ENCODE assay signal across 22 cellular contexts in genomic region chr18:9648431-9649163, GRCh38. TPM values are rescaled to one million over a fixed set of nuclear protein-coding genes. Genes with fewer than 3 reads are reported as not detected.
DNase-seq lines count a peak whose midpoint lies in the region; ATAC-seq, FAIRE-seq and TF ChIP-seq lines count a peak whose summit lies in the region.
"Had no signal": no experiment of that assay in that cellular context is flagged by ENCODE, and none has a peak within 500 bp of the region (broad histone marks: within the 10 kb centered on the region; RNA-seq: fewer than 3 reads in every experiment).

No MANE protein-coding gene starts in this region.

- WGBS in K562 (ENCODE audit: insufficient coverage, low coverage, missing lambda C conversion rate): 71% methylated on average over 7 of the region's 7 CpGs

- peak; percentile 22 for DNase-seq in GM10266 (ENCODE audit: extremely low spot score)
- DNase-seq in Karpas-422: peak; percentile 23
- DNase-seq in K562 (ENCODE audit: extremely low read depth in 1 of 4, low spot score in 3 of 4): no peak
- no peak for DNase-seq in mesothelial cell of epicardium (ENCODE audit: low spot score in 2 of 2, unreplicated experiment in 2 of 2)
- no peak for DNase-seq in caudate nucleus (lab: John Stamatoyannopoulos, UW)
- no peak for DNase-seq in NCI-H1436 (lab: John Stamatoyannopoulos, UW)
- no peak for DNase-seq in NCI-H526 (lab: John Stamatoyannopoulos, UW)
- DNase-seq: CD4-positive, alpha-beta memory T cell; colonic mucosa; DND-41; endodermal cell; left ventricle myocardium inferior; mucosa of descending colon; NCI-H187 treated with DMSO at 0.1 percent for 48 hours; NCI-H2227 treated with DMSO at 0.1 percent for 48 hours; upper lobe of right lung had no signal

- POLR2A ChIA-PET in K562 (lab: Yijun Ruan, JAX): interaction anchor here (0.9 to 2.0 kb wide), 2 partner anchors 13 to 289 kb away, joined by 5 to 7 read pairs; no protein-coding TSS in a partner anchor

- no peak for TF ChIP-seq RAD21 in K562 (CRISPR knock-in tag; conservative IDR thresholded peaks at IDR 0.05 in 1 of 2, IDR thresholded peaks at IDR 0.05 in 1 of 2)

- H3K27me3 Mint-ChIP-seq in mesothelial cell of epicardium (ENCODE audit: low read depth): no peaks in the 10 kb centered on the region

- TF ChIP-seq CTCF in GM10266 (IDR thresholded peaks at IDR 0.05; ENCODE audit: control insufficient read depth, insufficient read depth, low read depth, missing control alignments) (no peak), K562 (IDR thresholded peaks at IDR 0.05 in 2 of 3, conservative IDR thresholded peaks at IDR 0.05 in 1 of 3; ENCODE audit: insufficient read depth in 2 of 3, low read depth in 1 of 3, low read length in 3 of 3) (no peak), mesothelial cell of epicardium (IDR thresholded peaks at IDR 0.05; ENCODE audit: unreplicated experiment) (no peak)

- peak overlapping the region; percentile 90 for H3K27ac Mint-ChIP-seq in mesothelial cell of epicardium
- H3K27ac Mint-ChIP-seq: activated naive CD8-positive, alpha-beta T cell; CD4-positive, alpha-beta memory T cell; endodermal cell; IgD-negative memory B cell had no signal

- TF ChIP-seq EP300 in K562 (IDR thresholded peaks at IDR 0.05; ENCODE audit: low read length): no peak

- in situ Hi-C loops in K562 (cut with MboI): no loop called here

- H3K27ac ChIP-seq in Karpas-422 (ENCODE audit: low read length) (no peak overlapping the region), K562 (ENCODE audit: extremely low read depth, low read depth, low read length) (no peak overlapping the region), caudate nucleus (ENCODE audit: low read depth, low read length) (no peak overlapping the region)
- H3K27ac ChIP-seq: colonic mucosa, left ventricle myocardium inferior, upper lobe of right lung had no signal

- H3K9me1 ChIP-seq in K562 (ENCODE audit: control insufficient read depth, insufficient read depth, low read length): no peaks in the 10 kb centered on the region

- no peaks in the 10 kb centered on the region for H3K9me3 ChIP-seq in Karpas-422 (ENCODE audit: low read length)
- no peaks in the 10 kb centered on the region for H3K9me3 ChIP-seq in K562 (replicated peaks; ENCODE audit: control insufficient read depth, insufficient read depth, low read depth, low read length)
- H3K9me3 ChIP-seq: colonic mucosa, left ventricle myocardium inferior, mucosa of descending colon, upper lobe of right lung had no signal

- H3K4me3 Mint-ChIP-seq in mesothelial cell of epicardium: no peak overlapping the region
- H3K4me3 Mint-ChIP-seq: activated naive CD8-positive, alpha-beta T cell; CD4-positive, alpha-beta memory T cell; endodermal cell; GM23338; IgD-negative memory B cell; neural crest cell had no signal

- H3K27me3 ChIP-seq in Karpas-422 (ENCODE audit: low read length): no peaks in the 10 kb centered on the region
- H3K27me3 ChIP-seq in K562 (ENCODE audit: control insufficient read depth in 2 of 2, insufficient read depth in 2 of 2, low read length in 2 of 2): no peaks in the 10 kb centered on the region
- H3K27me3 ChIP-seq: colonic mucosa, upper lobe of right lung had no signal

- H3K36me3 Mint-ChIP-seq in mesothelial cell of epicardium: no peaks in the 10 kb centered on the region
- H3K36me3 Mint-ChIP-seq: activated naive CD8-positive, alpha-beta T cell; CD4-positive, alpha-beta memory T cell; IgD-negative memory B cell had no signal

- no peaks in the 10 kb centered on the region for H3K9me2 ChIP-seq in Karpas-422 (replicated peaks; ENCODE audit: insufficient read depth, low read length)

- intact Hi-C loops in K562 (cut with micrococcal nuclease): no loop called here

- no peak overlapping the region for H3K9ac ChIP-seq in Karpas-422 (ENCODE audit: low read length)
- no peak overlapping the region for H3K9ac ChIP-seq in K562 (ENCODE audit: insufficient read depth in 1 of 2, low read depth in 2 of 2, low read length in 2 of 2)

- H2AFZ ChIP-seq in Karpas-422 (ENCODE audit: low read length): no peak overlapping the region
- H2AFZ ChIP-seq in K562 (ENCODE audit: low read depth, low read length): peak overlapping the region; percentile 46

- peaks cover 4% of the 10 kb centered on the region for H3K9me3 Mint-ChIP-seq in mesothelial cell of epicardium
- H3K9me3 Mint-ChIP-seq: CD4-positive, alpha-beta memory T cell; GM23338; neural crest cell had no signal

- BruUV-seq in K562 (replicated peaks; lab: Mats Ljungman, UMichigan): no TSS peak

- H3K79me2 ChIP-seq in Karpas-422 (ENCODE audit: low read length): no peaks in the 10 kb centered on the region
- no peaks in the 10 kb centered on the region for H3K79me2 ChIP-seq in K562 (ENCODE audit: control insufficient read depth, insufficient read depth, low read length)

- peaks cover 25% of the 10 kb centered on the region for H3K4me1 Mint-ChIP-seq in mesothelial cell of epicardium
- H3K4me1 Mint-ChIP-seq: CD4-positive, alpha-beta memory T cell had no signal

- no peak for TF ChIP-seq POLR2A in K562 (conservative IDR thresholded peaks at IDR 0.05)

- ATAC-seq in K562 (no peak), HG02759 (IDR thresholded peaks at IDR 0.05; ENCODE audit: unreplicated experiment) (no peak)
- ATAC-seq: GM23338, mucosa of descending colon had no signal

- FAIRE-seq in K562 (lab: Jason Lieb, UNC): no peak
- FAIRE-seq: TTC549 had no signal

- H3K4me3 ChIP-seq in Karpas-422 (ENCODE audit: low read length) (no peak overlapping the region), K562 (no peak overlapping the region)
- H3K4me3 ChIP-seq: colonic mucosa, GM23338, left ventricle myocardium inferior, mucosa of descending colon, upper lobe of right lung had no signal

- no peaks in the 10 kb centered on the region for H3K4me1 ChIP-seq in Karpas-422 (ENCODE audit: low read length)
- no peaks in the 10 kb centered on the region; a peak in 1 of 5 replicates for H3K4me1 ChIP-seq in K562 (replicated peaks in 1 of 2; ENCODE audit: control insufficient read depth in 2 of 2, insufficient read depth in 2 of 2, low read length in 2 of 2)
- H3K4me1 ChIP-seq: colonic mucosa had no signal

- CTCF ChIA-PET in K562 (lab: Yijun Ruan, JAX; ENCODE audit: low intra/inter-chr PET ratio): no interaction called here

- H4K20me1 ChIP-seq in Karpas-422 (ENCODE audit: insufficient read depth, low read depth, low read length) (no peaks in the 10 kb centered on the region), K562 (replicated peaks; ENCODE audit: control insufficient read depth, insufficient read depth, low read length) (no peaks in the 10 kb centered on the region)

- H3K36me3 ChIP-seq in Karpas-422 (ENCODE audit: insufficient read depth, low read length) (no peaks in the 10 kb centered on the region), K562 (ENCODE audit: control insufficient read depth, insufficient read depth, low read length) (no peaks in the 10 kb centered on the region)
- H3K36me3 ChIP-seq: colonic mucosa, left ventricle myocardium inferior, upper lobe of right lung had no signal

- no peak overlapping the region for H3K4me2 ChIP-seq in Karpas-422 (ENCODE audit: low read depth, low read length, poor library complexity, severe bottlenecking)
- H3K4me2 ChIP-seq in K562 (ENCODE audit: insufficient read depth, low read length): no peak overlapping the region
- H3K4me2 ChIP-seq: GM23338 had no signal

RNA-seq across cellular contexts. Expression of gene PPP4R1, which starts 34.2 kb away (rescaled TPM):
- 28.7 and 52.7 TPM in 2 replicates for total RNA-seq in Karpas-422 (2014; rRNA removed; shearing (Covaris generic); ENCODE audit: low replicate concordance)
- total RNA-seq in K562 (2011; cell fraction: chromatin; rRNA removed; ENCODE audit: low replicate concordance): 227 and 404 TPM in 2 replicates
- total RNA-seq in K562 (2011; cell fraction: nucleolus; rRNA removed): 86.1 and 111 TPM in 2 replicates
- 148 and 198 TPM in 2 replicates for total RNA-seq in K562 (2011; cell fraction: nucleoplasm; rRNA removed)
- total RNA-seq in K562 (2014; rRNA removed): 95.7 and 100 TPM in 2 replicates
- total RNA-seq in K562 (2014; rRNA removed; fragmentation: Illumina TruSeq; extraction: Trizol): 77.5 and 91.2 TPM in 2 replicates
- total RNA-seq in K562 (2015; rRNA removed; fragmentation: Illumina TruSeq; extraction: Trizol): 86.4 and 92.5 TPM in 2 replicates
- total RNA-seq in K562 (2021): 83.2 and 95.5 TPM in 2 replicates
- polyA plus RNA-seq in K562 (2011; rRNA removed): 131 and 136 TPM in 2 replicates
- polyA plus RNA-seq in K562 (2011; cell fraction: cytosol; rRNA removed): 91.1 and 105 TPM in 2 replicates
- polyA plus RNA-seq in K562 (2011; cell fraction: nucleus; rRNA removed): 191 and 198 TPM in 2 replicates
- 46.2 and 49.6 TPM in 2 replicates for polyA plus RNA-seq in K562 (2012)
- polyA plus RNA-seq in K562 (2014; fragmentation: Illumina TruSeq; extraction: Trizol): 55.4 and 84.5 TPM in 2 replicates
- 10 to 100 TPM; 23.5 to 35.1 TPM for polyA plus RNA-seq in K562 (2014; fragmentation: Nextera tagmentation; extraction: Ambion mirVana)
- 56.0 and 57.5 TPM in 2 replicates for polyA plus RNA-seq in K562 (2014; rRNA removed)
- polyA minus RNA-seq in K562 (2011; rRNA and poly(A)+ RNA removed): 277 and 310 TPM in 2 replicates
- 99.1 and 116 TPM in 2 replicates for polyA minus RNA-seq in K562 (2011; cell fraction: cytosol; rRNA and poly(A)+ RNA removed)
- polyA minus RNA-seq in K562 (2011; cell fraction: nucleus; rRNA and poly(A)+ RNA removed): 93.0 and 173 TPM in 2 replicates
- 112 to 116 TPM (median 115 TPM) in 3 replicates for total RNA-seq in mesothelial cell of epicardium

RNA-seq across cellular contexts. Expression of gene RAB31, which starts 59.5 kb away (rescaled TPM):
- total RNA-seq in Karpas-422 (2014; rRNA removed; shearing (Covaris generic); ENCODE audit: low replicate concordance): not detected in 2 replicates
- 62.1 and 65.0 TPM in 2 replicates for total RNA-seq in K562 (2011; cell fraction: chromatin; rRNA removed; ENCODE audit: low replicate concordance)
- 26.5 and 31.9 TPM in 2 replicates for total RNA-seq in K562 (2011; cell fraction: nucleolus; rRNA removed)
- total RNA-seq in K562 (2011; cell fraction: nucleoplasm; rRNA removed): 43.2 and 112 TPM in 2 replicates
- total RNA-seq in K562 (2014; rRNA removed) (34.9 and 43.1 TPM in 2 replicates), K562 (2014; rRNA removed; fragmentation: Illumina TruSeq; extraction: Trizol) (44.1 and 51.7 TPM in 2 replicates), K562 (2015; rRNA removed; fragmentation: Illumina TruSeq; extraction: Trizol) (36.8 and 41.3 TPM in 2 replicates), K562 (2021) (57.7 and 66.1 TPM in 2 replicates), mesothelial cell of epicardium (20.0 to 21.8 TPM (median 21.8 TPM) in 3 replicates)
- polyA plus RNA-seq in K562 (2011; rRNA removed) (32.8 and 70.4 TPM in 2 replicates), K562 (2014; fragmentation: Illumina TruSeq; extraction: Trizol) (47.9 and 50.9 TPM in 2 replicates), K562 (2014; fragmentation: Nextera tagmentation; extraction: Ambion mirVana) (10 to 100 TPM; 20.7 to 25.6 TPM), K562 (2014; rRNA removed) (25.6 and 29.0 TPM in 2 replicates)
- 26.1 and 28.8 TPM in 2 replicates for polyA plus RNA-seq in K562 (2011; cell fraction: cytosol; rRNA removed)
- 33.7 and 65.3 TPM in 2 replicates for polyA plus RNA-seq in K562 (2011; cell fraction: nucleus; rRNA removed)
- 37.3 and 45.1 TPM in 2 replicates for polyA plus RNA-seq in K562 (2012)
- 89.7 and 166 TPM in 2 replicates for polyA minus RNA-seq in K562 (2011; rRNA and poly(A)+ RNA removed)
- 27.4 and 41.0 TPM in 2 replicates for polyA minus RNA-seq in K562 (2011; cell fraction: cytosol; rRNA and poly(A)+ RNA removed)
- 32.4 and 49.9 TPM in 2 replicates for polyA minus RNA-seq in K562 (2011; cell fraction: nucleus; rRNA and poly(A)+ RNA removed)

Comparison
In these comparisons a context has a peak if more than half of its experiments do, and no peak if none do; other contexts are left out.
1. DNase-seq: peak in GM10266 (single experiment) and Karpas-422 (single experiment); none in K562 (0 of 4), mesothelial cell of epicardium (0 of 2), caudate nucleus (0 of 61), NCI-H1436 (single experiment) and NCI-H526 (0 of 2).
2. RNA of gene RAB31, which starts 59.5 kb away (total RNA-seq): 26.5 to 112 TPM in K562 and 20.0 to 21.8 TPM in mesothelial cell of epicardium; not detected in Karpas-422; every median in the first group is over 10 times any median in the second.